8 cellular contexts compared by ENCODE assay signal in genomic region chr13:30114586-30115256, GRCh38.
DNase-seq lines count a peak whose midpoint lies in the region; ATAC-seq and TF ChIP-seq lines count a peak whose summit lies in the region.

No MANE protein-coding gene starts in this region.

- H3K4me2 ChIP-seq in GM23338: peak overlapping the region; percentile 89

- H3K27me3 ChIP-seq in GM23338 (ENCODE audit: insufficient read depth) (0 out of 2 replicates have a peak, but pooled peaks cover 9% of the 10 kb centered on the region), thoracic aorta (replicated peaks; ENCODE audit: insufficient read depth) (no peaks in the 10 kb centered on the region)

- H3K4me3 ChIP-seq in GM23338 (peak overlapping the region; percentile 69), thoracic aorta (peak overlapping the region; percentile 72)

- no peaks in the 10 kb centered on the region for H3F3A ChIP-seq in GM23338 (replicated peaks; ENCODE audit: low read depth)

- H3K27ac ChIP-seq in GM23338 (ENCODE audit: low read depth) (no peak overlapping the region), thoracic aorta (peak overlapping the region; percentile 56 to 64)

- peak overlapping the region; percentile 77 for H3K4me3 Mint-ChIP-seq in GM23338

- H2AFZ ChIP-seq in GM23338: peak overlapping the region; percentile 94

- H3K36me3 ChIP-seq in GM23338 (ENCODE audit: insufficient read depth) (no peaks in the 10 kb centered on the region), thoracic aorta (no peaks in the 10 kb centered on the region)

- peak; percentile 87 for DNase-seq in ELR (ENCODE audit: low read depth)
- DNase-seq in GM23338 (ENCODE audit: low spot score): peak; percentile 93
- DNase-seq in LHCN-M2 (ENCODE audit: low read depth): peak; percentile 69
- peak; percentile 60 for DNase-seq in SHP77 treated with DMSO at 0.1 percent for 48 hours (lab: John Stamatoyannopoulos, UW)
- peak; percentile 95 for DNase-seq in activated naive CD4-positive, alpha-beta T cell treated with Interleukin-2 at 50 U/mL for 16 hours
- DNase-seq in globus pallidus (ENCODE audit: low spot score): peak; percentile 72
- peak; percentile 92 for DNase-seq in omental fat pad (ENCODE audit: low spot score)
- peak; percentile 46 for DNase-seq in thoracic aorta (ENCODE audit: low spot score)

- H3K4me1 ChIP-seq in GM23338 (ENCODE audit: insufficient read depth): peaks cover 8% of the 10 kb centered on the region
- H3K4me1 ChIP-seq in thoracic aorta (ENCODE audit: control insufficient read depth in 1 of 2, low read depth in 2 of 2): peaks cover 21 to 22% of the 10 kb centered on the region in 2 donors

- H4K20me1 ChIP-seq in GM23338 (replicated peaks; ENCODE audit: insufficient read depth): no peaks in the 10 kb centered on the region; the same call in 1 of the 2 replicates

- ATAC-seq in GM23338: peak; percentile 85
- ATAC-seq in omental fat pad (ENCODE audit: low FRiP score): peak; percentile 70
- peak; percentile 63 for ATAC-seq in thoracic aorta (ENCODE audit: insufficient number of reproducible peaks, low FRiP score, low read depth)

- H3K4me1 Mint-ChIP-seq in GM23338: peaks cover 36% of the 10 kb centered on the region

- no peaks in the 10 kb centered on the region; the same call in 2 of the 3 replicates for H3K36me3 Mint-ChIP-seq in GM23338 (ENCODE audit: low read depth)

- no peaks in the 10 kb centered on the region for H3K9me2 ChIP-seq in GM23338 (ENCODE audit: insufficient read depth)

- H3K9me3 ChIP-seq in thoracic aorta: no peaks in the 10 kb centered on the region

- H3K27me3 Mint-ChIP-seq in GM23338 (ENCODE audit: insufficient read depth, low read depth, poor library complexity): peaks cover 19% of the 10 kb centered on the region

- no peak overlapping the region for H3K27ac Mint-ChIP-seq in GM23338

- TF ChIP-seq CTCF in GM23338 (conservative IDR thresholded peaks at IDR 0.05; ENCODE audit: low read depth in 2 of 2): peak; percentile 85 to 86
- peak in 2 of 3 donors; percentile 66 to 80 for TF ChIP-seq CTCF in omental fat pad (IDR thresholded peaks at IDR 0.05)
- peak; percentile 89 for TF ChIP-seq CTCF in thoracic aorta (IDR thresholded peaks at IDR 0.05)

- H3K79me2 ChIP-seq in GM23338 (replicated peaks; ENCODE audit: insufficient read depth): no peaks in the 10 kb centered on the region

- H3K9me3 Mint-ChIP-seq in GM23338: no peaks in the 10 kb centered on the region; the same call in 1 of the 3 replicates

TF ChIP-seq in GM23338, 12 proteins besides CTCF, POLR2A, EP300 and RAD21:
- no peak for TF ChIP-seq EZH2 (IDR thresholded peaks at IDR 0.05; ENCODE audit: low read depth, unreplicated experiment)
- TF ChIP-seq NANOG (IDR thresholded peaks at IDR 0.05; ENCODE audit: borderline replicate concordance): no peak
- TF ChIP-seq POLR2AphosphoS5 (IDR thresholded peaks at IDR 0.05; ENCODE audit: low read depth): peak; percentile 56
- TF ChIP-seq ZNF462 (CRISPR knock-in tag; IDR thresholded peaks at IDR 0.05): no peak
- no peak for TF ChIP-seq JUNB (IDR thresholded peaks at IDR 0.05; ENCODE audit: unreplicated experiment)
- no peak for TF ChIP-seq REST (IDR thresholded peaks at IDR 0.05; ENCODE audit: unreplicated experiment)
- TF ChIP-seq CREB1 (CRISPR knock-in tag; IDR thresholded peaks at IDR 0.05; ENCODE audit: low read depth): peak; percentile 63; the same call in 1 of the 2 replicates
- no peak for TF ChIP-seq STAT1 (IDR thresholded peaks at IDR 0.05; ENCODE audit: unreplicated experiment)
- TF ChIP-seq ZNF331 (CRISPR knock-in tag; IDR thresholded peaks at IDR 0.05; ENCODE audit: low read depth): no peak
- TF ChIP-seq EZH2phosphoT487 (IDR thresholded peaks at IDR 0.05; ENCODE audit: unreplicated experiment): no peak
TF ChIP-seq in GM23338: peak in this region for 2.
